Comparison of ENCODE assay signal across 8 cellular contexts in genomic region chr2:240556553-240557100, GRCh38.
DNase-seq lines count a peak whose midpoint lies in the region; ATAC-seq and TF ChIP-seq lines count a peak whose summit lies in the region.

No MANE protein-coding gene starts in this region.

- TF ChIP-seq CTCF in foreskin fibroblast (IDR thresholded peaks at IDR 0.05; ENCODE audit: low read depth, low read length), result peak; percentile 64

- DNase-seq in NCI-H1436 (lab: John Stamatoyannopoulos, UW) (peak; percentile 2), NCI-H1436 treated with DMSO at 0.1 percent for 48 hours (lab: John Stamatoyannopoulos, UW) (no peak), NCI-H226 (peak; percentile 19), foreskin fibroblast (peak in 1 of 2 donors; percentile 69), KG1 (lab: John Stamatoyannopoulos, UW) (no peak)
- DNase-seq in activated T-cell treated with anti-CD3 and anti-CD28 coated beads, Interleukin-2, amount 50 U/mL, for 1 hour, result peak; percentile 75
- DNase-seq in stimulated activated CD4-positive, alpha-beta T cell treated with anti-CD3 and anti-CD28 coated beads, Interleukin-12 subunit alpha, Interleukin-12 subunit beta, amount 100 ng/mL, for 4 hours, result peak; percentile 63

- no peak for ATAC-seq in HG02885 (IDR thresholded peaks at IDR 0.05; ENCODE audit: poor library complexity, unreplicated experiment)

- H3K4me3 ChIP-seq in foreskin fibroblast (ENCODE audit: low read depth in 1 of 2, low read length in 2 of 2), result peak overlapping the region in 1 of 2 donors; percentile 44

Comparison
In these comparisons a context has a peak if more than half of its experiments do, and no peak if none do; other contexts are left out.
1. DNase-seq: peak in NCI-H1436 (single experiment), NCI-H226 (single experiment), activated T-cell treated with anti-CD3 and anti-CD28 coated beads, Interleukin-2, amount 50 U/mL, for 1 hour (single experiment) and stimulated activated CD4-positive, alpha-beta T cell treated with anti-CD3 and anti-CD28 coated beads, Interleukin-12 subunit alpha, Interleukin-12 subunit beta, amount 100 ng/mL, for 4 hours (single experiment); none in NCI-H1436 treated with DMSO at 0.1 percent for 48 hours (single experiment) and KG1 (single experiment).